ENCODE assay signal across 1 cellular context in the genomic region with DNA sequence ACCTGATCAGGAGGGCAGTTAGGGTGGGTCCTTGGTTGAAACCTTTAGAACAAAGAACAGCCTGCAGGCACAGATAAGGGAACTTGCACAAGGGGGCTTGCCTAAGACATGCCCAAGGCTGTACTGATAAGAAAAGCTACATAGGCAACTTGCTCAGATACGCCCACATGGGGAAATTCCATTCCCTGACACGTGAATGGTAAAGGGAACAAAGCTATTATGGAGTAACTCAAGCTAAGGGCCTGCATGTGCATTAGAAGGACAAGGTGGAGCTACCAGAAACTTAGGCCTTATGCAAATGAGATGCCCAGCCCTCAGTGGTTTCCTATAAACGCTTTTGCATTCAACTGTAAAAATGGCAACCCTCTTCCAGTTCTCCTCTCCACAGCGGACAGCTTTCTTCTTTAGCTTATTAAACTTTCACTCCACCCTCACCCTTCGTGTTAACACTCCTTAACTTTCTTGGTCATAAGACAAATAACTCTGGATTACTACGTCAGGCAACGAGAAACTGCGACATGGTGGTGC.
TF ChIP-seq lines count a peak whose summit lies in the region.

No MANE protein-coding gene starts in this region.

TF ChIP-seq in K562, 482 proteins besides CTCF, POLR2A, EP300 and RAD21 (continued from another document and continues in another):
- TF ChIP-seq ZFP1 (CRISPR knock-in tag; IDR thresholded peaks at IDR 0.05) (peak; percentile 93), ZBTB17 (CRISPR knock-in tag; IDR thresholded peaks at IDR 0.05) (peak; percentile 96), PCBP2 (IDR thresholded peaks at IDR 0.05; ENCODE audit: low read depth, low read length, poor library complexity, severe bottlenecking) (no peak), TSC22D4 (tag; IDR thresholded peaks at IDR 0.05) (no peak), MYC (IDR thresholded peaks at IDR 0.05; ENCODE audit: low read depth, low read length) (peak; percentile 59), MYC (CRISPR knock-in tag; IDR thresholded peaks at IDR 0.05; ENCODE audit: borderline replicate concordance, low read depth) (peak; percentile 59; the same call in 1 of the 2 replicates), NFYB (IDR thresholded peaks at IDR 0.05; ENCODE audit: extremely low read depth, insufficient read length) (no peak), BACH1 (tag; IDR thresholded peaks at IDR 0.05) (peak; percentile 81), ZNF146 (CRISPR knock-in tag; IDR thresholded peaks at IDR 0.05; ENCODE audit: unreplicated experiment) (no peak), CREBBP (IDR thresholded peaks at IDR 0.05; ENCODE audit: low read depth, low read length) (no peak), HNRNPL (IDR thresholded peaks at IDR 0.05; ENCODE audit: low read depth, low read length) (no peak)
- TF ChIP-seq, protein P1, sequence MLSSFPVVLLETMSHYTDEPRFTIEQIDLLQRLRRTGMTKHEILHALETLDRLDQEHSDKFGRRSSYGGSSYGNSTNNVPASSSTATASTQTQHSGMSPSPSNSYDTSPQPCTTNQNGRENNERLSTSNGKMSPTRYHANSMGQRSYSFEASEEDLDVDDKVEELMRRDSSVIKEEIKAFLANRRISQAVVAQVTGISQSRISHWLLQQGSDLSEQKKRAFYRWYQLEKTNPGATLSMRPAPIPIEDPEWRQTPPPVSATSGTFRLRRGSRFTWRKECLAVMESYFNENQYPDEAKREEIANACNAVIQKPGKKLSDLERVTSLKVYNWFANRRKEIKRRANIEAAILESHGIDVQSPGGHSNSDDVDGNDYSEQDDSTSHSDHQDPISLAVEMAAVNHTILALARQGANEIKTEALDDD (IDR thresholded peaks at IDR 0.05), result no peak
- TF ChIP-seq, protein P2, sequence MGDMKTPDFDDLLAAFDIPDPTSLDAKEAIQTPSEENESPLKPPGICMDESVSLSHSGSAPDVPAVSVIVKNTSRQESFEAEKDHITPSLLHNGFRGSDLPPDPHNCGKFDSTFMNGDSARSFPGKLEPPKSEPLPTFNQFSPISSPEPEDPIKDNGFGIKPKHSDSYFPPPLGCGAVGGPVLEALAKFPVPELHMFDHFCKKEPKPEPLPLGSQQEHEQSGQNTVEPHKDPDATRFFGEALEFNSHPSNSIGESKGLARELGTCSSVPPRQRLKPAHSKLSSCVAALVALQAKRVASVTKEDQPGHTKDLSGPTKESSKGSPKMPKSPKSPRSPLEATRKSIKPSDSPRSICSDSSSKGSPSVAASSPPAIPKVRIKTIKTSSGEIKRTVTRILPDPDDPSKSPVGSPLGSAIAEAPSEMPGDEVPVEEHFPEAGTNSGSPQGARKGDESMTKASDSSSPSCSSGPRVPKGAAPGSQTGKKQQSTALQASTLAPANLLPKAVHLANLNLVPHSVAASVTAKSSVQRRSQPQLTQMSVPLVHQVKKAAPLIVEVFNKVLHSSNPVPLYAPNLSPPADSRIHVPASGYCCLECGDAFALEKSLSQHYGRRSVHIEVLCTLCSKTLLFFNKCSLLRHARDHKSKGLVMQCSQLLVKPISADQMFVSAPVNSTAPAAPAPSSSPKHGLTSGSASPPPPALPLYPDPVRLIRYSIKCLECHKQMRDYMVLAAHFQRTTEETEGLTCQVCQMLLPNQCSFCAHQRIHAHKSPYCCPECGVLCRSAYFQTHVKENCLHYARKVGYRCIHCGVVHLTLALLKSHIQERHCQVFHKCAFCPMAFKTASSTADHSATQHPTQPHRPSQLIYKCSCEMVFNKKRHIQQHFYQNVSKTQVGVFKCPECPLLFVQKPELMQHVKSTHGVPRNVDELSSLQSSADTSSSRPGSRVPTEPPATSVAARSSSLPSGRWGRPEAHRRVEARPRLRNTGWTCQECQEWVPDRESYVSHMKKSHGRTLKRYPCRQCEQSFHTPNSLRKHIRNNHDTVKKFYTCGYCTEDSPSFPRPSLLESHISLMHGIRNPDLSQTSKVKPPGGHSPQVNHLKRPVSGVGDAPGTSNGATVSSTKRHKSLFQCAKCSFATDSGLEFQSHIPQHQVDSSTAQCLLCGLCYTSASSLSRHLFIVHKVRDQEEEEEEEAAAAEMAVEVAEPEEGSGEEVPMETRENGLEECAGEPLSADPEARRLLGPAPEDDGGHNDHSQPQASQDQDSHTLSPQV (IDR thresholded peaks at IDR 0.05), result peak; percentile 100
- TF ChIP-seq, protein P3, sequence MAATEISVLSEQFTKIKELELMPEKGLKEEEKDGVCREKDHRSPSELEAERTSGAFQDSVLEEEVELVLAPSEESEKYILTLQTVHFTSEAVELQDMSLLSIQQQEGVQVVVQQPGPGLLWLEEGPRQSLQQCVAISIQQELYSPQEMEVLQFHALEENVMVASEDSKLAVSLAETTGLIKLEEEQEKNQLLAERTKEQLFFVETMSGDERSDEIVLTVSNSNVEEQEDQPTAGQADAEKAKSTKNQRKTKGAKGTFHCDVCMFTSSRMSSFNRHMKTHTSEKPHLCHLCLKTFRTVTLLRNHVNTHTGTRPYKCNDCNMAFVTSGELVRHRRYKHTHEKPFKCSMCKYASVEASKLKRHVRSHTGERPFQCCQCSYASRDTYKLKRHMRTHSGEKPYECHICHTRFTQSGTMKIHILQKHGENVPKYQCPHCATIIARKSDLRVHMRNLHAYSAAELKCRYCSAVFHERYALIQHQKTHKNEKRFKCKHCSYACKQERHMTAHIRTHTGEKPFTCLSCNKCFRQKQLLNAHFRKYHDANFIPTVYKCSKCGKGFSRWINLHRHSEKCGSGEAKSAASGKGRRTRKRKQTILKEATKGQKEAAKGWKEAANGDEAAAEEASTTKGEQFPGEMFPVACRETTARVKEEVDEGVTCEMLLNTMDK (IDR thresholded peaks at IDR 0.05; ENCODE audit: borderline replicate concordance, insufficient read depth, low read depth, low read length, poor library complexity, severe bottlenecking), result no peak
- TF ChIP-seq, protein P4, sequence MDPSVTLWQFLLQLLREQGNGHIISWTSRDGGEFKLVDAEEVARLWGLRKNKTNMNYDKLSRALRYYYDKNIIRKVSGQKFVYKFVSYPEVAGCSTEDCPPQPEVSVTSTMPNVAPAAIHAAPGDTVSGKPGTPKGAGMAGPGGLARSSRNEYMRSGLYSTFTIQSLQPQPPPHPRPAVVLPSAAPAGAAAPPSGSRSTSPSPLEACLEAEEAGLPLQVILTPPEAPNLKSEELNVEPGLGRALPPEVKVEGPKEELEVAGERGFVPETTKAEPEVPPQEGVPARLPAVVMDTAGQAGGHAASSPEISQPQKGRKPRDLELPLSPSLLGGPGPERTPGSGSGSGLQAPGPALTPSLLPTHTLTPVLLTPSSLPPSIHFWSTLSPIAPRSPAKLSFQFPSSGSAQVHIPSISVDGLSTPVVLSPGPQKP (CRISPR knock-in tag; IDR thresholded peaks at IDR 0.05), result no peak
- TF ChIP-seq, protein P5, sequence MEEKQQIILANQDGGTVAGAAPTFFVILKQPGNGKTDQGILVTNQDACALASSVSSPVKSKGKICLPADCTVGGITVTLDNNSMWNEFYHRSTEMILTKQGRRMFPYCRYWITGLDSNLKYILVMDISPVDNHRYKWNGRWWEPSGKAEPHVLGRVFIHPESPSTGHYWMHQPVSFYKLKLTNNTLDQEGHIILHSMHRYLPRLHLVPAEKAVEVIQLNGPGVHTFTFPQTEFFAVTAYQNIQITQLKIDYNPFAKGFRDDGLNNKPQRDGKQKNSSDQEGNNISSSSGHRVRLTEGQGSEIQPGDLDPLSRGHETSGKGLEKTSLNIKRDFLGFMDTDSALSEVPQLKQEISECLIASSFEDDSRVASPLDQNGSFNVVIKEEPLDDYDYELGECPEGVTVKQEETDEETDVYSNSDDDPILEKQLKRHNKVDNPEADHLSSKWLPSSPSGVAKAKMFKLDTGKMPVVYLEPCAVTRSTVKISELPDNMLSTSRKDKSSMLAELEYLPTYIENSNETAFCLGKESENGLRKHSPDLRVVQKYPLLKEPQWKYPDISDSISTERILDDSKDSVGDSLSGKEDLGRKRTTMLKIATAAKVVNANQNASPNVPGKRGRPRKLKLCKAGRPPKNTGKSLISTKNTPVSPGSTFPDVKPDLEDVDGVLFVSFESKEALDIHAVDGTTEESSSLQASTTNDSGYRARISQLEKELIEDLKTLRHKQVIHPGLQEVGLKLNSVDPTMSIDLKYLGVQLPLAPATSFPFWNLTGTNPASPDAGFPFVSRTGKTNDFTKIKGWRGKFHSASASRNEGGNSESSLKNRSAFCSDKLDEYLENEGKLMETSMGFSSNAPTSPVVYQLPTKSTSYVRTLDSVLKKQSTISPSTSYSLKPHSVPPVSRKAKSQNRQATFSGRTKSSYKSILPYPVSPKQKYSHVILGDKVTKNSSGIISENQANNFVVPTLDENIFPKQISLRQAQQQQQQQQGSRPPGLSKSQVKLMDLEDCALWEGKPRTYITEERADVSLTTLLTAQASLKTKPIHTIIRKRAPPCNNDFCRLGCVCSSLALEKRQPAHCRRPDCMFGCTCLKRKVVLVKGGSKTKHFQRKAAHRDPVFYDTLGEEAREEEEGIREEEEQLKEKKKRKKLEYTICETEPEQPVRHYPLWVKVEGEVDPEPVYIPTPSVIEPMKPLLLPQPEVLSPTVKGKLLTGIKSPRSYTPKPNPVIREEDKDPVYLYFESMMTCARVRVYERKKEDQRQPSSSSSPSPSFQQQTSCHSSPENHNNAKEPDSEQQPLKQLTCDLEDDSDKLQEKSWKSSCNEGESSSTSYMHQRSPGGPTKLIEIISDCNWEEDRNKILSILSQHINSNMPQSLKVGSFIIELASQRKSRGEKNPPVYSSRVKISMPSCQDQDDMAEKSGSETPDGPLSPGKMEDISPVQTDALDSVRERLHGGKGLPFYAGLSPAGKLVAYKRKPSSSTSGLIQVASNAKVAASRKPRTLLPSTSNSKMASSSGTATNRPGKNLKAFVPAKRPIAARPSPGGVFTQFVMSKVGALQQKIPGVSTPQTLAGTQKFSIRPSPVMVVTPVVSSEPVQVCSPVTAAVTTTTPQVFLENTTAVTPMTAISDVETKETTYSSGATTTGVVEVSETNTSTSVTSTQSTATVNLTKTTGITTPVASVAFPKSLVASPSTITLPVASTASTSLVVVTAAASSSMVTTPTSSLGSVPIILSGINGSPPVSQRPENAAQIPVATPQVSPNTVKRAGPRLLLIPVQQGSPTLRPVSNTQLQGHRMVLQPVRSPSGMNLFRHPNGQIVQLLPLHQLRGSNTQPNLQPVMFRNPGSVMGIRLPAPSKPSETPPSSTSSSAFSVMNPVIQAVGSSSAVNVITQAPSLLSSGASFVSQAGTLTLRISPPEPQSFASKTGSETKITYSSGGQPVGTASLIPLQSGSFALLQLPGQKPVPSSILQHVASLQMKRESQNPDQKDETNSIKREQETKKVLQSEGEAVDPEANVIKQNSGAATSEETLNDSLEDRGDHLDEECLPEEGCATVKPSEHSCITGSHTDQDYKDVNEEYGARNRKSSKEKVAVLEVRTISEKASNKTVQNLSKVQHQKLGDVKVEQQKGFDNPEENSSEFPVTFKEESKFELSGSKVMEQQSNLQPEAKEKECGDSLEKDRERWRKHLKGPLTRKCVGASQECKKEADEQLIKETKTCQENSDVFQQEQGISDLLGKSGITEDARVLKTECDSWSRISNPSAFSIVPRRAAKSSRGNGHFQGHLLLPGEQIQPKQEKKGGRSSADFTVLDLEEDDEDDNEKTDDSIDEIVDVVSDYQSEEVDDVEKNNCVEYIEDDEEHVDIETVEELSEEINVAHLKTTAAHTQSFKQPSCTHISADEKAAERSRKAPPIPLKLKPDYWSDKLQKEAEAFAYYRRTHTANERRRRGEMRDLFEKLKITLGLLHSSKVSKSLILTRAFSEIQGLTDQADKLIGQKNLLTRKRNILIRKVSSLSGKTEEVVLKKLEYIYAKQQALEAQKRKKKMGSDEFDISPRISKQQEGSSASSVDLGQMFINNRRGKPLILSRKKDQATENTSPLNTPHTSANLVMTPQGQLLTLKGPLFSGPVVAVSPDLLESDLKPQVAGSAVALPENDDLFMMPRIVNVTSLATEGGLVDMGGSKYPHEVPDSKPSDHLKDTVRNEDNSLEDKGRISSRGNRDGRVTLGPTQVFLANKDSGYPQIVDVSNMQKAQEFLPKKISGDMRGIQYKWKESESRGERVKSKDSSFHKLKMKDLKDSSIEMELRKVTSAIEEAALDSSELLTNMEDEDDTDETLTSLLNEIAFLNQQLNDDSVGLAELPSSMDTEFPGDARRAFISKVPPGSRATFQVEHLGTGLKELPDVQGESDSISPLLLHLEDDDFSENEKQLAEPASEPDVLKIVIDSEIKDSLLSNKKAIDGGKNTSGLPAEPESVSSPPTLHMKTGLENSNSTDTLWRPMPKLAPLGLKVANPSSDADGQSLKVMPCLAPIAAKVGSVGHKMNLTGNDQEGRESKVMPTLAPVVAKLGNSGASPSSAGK (IDR thresholded peaks at IDR 0.05), result peak; percentile 81
- TF ChIP-seq, protein P6, sequence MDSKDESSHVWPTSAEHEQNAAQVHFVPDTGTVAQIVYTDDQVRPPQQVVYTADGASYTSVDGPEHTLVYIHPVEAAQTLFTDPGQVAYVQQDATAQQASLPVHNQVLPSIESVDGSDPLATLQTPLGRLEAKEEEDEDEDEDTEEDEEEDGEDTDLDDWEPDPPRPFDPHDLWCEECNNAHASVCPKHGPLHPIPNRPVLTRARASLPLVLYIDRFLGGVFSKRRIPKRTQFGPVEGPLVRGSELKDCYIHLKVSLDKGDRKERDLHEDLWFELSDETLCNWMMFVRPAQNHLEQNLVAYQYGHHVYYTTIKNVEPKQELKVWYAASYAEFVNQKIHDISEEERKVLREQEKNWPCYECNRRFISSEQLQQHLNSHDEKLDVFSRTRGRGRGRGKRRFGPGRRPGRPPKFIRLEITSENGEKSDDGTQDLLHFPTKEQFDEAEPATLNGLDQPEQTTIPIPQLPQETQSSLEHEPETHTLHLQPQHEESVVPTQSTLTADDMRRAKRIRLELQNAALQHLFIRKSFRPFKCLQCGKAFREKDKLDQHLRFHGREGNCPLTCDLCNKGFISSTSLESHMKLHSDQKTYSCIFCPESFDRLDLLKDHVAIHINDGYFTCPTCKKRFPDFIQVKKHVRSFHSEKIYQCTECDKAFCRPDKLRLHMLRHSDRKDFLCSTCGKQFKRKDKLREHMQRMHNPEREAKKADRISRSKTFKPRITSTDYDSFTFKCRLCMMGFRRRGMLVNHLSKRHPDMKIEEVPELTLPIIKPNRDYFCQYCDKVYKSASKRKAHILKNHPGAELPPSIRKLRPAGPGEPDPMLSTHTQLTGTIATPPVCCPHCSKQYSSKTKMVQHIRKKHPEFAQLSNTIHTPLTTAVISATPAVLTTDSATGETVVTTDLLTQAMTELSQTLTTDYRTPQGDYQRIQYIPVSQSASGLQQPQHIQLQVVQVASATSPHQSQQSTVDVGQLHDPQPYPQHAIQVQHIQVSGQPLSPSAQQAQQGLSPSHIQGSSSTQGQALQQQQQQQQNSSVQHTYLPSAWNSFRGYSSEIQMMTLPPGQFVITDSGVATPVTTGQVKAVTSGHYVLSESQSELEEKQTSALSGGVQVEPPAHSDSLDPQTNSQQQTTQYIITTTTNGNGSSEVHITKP (IDR thresholded peaks at IDR 0.05; ENCODE audit: partially characterized antibody), result peak; percentile 51
- TF ChIP-seq, protein P7, sequence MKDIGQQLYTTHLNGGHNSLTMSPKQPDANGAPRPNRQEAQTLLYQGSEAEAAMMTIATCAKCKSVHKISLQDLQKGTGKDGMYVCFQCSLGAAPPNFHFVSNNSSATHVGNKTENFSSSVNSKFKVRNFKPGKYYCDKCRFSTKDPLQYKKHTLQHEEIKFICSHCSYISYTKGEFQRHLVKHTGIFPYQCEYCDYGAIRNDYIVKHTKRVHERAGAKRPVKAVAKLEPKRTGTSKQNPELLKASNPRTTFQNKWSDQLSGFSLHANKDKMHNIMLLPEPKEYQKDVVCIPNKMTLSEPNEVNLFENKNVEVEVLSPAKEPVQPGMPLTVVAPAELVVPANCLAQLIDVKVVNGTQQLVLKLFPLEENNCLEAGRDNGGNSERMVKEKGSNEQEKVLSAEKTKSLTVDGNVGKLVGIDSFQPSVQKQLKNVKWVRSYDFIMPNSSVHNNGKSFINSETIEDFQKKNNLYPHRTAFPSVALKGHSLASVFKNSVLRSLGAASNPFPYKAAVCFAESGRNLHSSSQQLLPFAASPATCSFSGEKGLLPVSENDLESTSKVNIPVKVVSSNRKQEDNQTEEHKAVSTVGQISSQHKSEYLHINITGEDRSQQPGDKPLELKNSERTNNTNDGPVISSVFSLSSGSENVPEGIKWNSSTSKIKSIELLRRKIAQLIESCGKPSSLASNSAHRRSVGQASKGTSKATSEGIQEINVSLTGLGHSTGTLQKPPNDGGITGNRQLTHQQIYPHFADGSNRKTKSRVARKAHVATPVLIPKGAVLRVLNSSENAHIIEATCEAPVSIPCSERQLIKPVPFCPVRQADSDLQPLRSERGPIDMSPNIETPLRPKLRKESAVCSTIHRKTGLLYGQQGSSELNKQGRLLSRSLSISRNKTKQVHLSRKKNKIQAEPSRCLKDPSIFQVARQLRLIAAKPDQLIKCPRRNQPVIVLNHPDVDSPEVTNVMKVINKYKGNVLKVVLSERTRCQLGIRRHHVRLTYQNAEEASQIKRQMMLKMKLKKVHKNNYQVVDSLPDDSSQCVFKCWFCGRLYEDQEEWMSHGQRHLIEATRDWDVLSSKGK (CRISPR knock-in tag; IDR thresholded peaks at IDR 0.05), result no peak
